Comparison of ENCODE assay signal across 1 cellular context in genomic region chr3:63947594-63947993, GRCh38.
TF ChIP-seq lines count a peak whose summit lies in the region.

No MANE protein-coding gene starts in this region.

TF ChIP-seq in GM12878, 131 proteins besides CTCF, POLR2A, EP300 and RAD21:
- TF ChIP-seq ZNF217 (IDR thresholded peaks at IDR 0.05), result no peak
- peak; percentile 52; the same call in 1 of the 2 replicates for TF ChIP-seq TCF7 (IDR thresholded peaks at IDR 0.05; ENCODE audit: borderline replicate concordance)
